20 cellular contexts compared by ENCODE assay signal in genomic region chr3:52506266-52506966, GRCh38. TPM values are rescaled to one million over a fixed set of nuclear protein-coding genes. Genes with fewer than 3 reads are reported as not detected.
"Had no signal": no experiment of that assay in that cellular context is flagged by ENCODE, and none has a peak within 500 bp of the region (broad histone marks: within the 10 kb centered on the region; RNA-seq: fewer than 3 reads in every experiment).

No MANE protein-coding gene starts in this region.

- DNase-seq: activated CD4-positive, alpha-beta memory T cell treated with anti-CD3 and anti-CD28 coated beads for 36 hours; activated CD4-positive, alpha-beta T cell treated with anti-CD3 and anti-CD28 coated beads for 4 hours; activated CD4-positive, CD25-positive, alpha-beta regulatory T cell; activated naive CD4-positive, alpha-beta T cell treated with anti-CD3 and anti-CD28 coated beads, Interleukin-2, amount 10 ng/mL, durations not matched to agents 7 days and 5 days; activated T-cell treated with anti-CD3 and anti-CD28 coated beads, Interleukin-2, amount 50 U/mL, for 48 hours; cerebellar nuclear complex; esophagus squamous epithelium; gastrocnemius medialis; hippocampal formation; left ventricle myocardium superior; right cardiac atrium; stimulated activated CD4-positive, alpha-beta T cell treated with anti-CD3 and anti-CD28 coated beads, Interleukin-12 subunit alpha, Interleukin-12 subunit beta, amount 100 ng/mL, for 4 hours; stimulated activated CD4-positive, alpha-beta T cell treated with anti-CD3 and anti-CD28 coated beads, Interleukin-4, amount 100 ng/mL, for 4 hours; stimulated activated naive CD8-positive, alpha-beta T cell treated with anti-CD3 and anti-CD28 coated beads, Interleukin-15, Interleukin-2, amounts not matched to agents 100 U/mL and 50 U/mL, for 24 hours; T-helper 2 cell; thyroid gland had no signal

- H3K4me3 ChIP-seq: coronary artery, esophagus squamous epithelium, gastrocnemius medialis, thyroid gland had no signal

- H3K9ac ChIP-seq: parathyroid adenoma had no signal

- ATAC-seq: gastrocnemius medialis; left ventricle myocardium superior; natural killer cell treated with Interleukin-12 subunit alpha and Interleukin-12 subunit beta and Interleukin-15 and Interleukin-18, amount 100 ng/mL, for 72 hours; right cardiac atrium; stimulated activated naive CD8-positive, alpha-beta T cell treated with anti-CD3 and anti-CD28 coated beads, Interleukin-15, Interleukin-2, amounts not matched to agents 100 U/mL and 50 U/mL, for 24 hours had no signal

- H3K36me3 ChIP-seq: esophagus squamous epithelium, gastrocnemius medialis, thyroid gland had no signal

- H3K9me3 ChIP-seq: esophagus squamous epithelium, gastrocnemius medialis, thyroid gland had no signal

- H3K27me3 ChIP-seq: esophagus squamous epithelium, gastrocnemius medialis, thyroid gland had no signal

- H3K27ac ChIP-seq: coronary artery, esophagus squamous epithelium, gastrocnemius medialis, parathyroid adenoma, thyroid gland had no signal

- H3K4me1 ChIP-seq: esophagus squamous epithelium, gastrocnemius medialis, parathyroid adenoma, thyroid gland had no signal

- H2AFZ ChIP-seq: parathyroid adenoma had no signal

RNA-seq across cellular contexts. Expression of gene TNNC1, which starts 52.6 kb away (rescaled TPM):
- total RNA-seq: natural killer cell treated with Interleukin-12 subunit alpha and Interleukin-12 subunit beta and Interleukin-15 and Interleukin-18, amount 100 ng/mL, for 72 hours; pulmonary artery endothelial cell had no signal
